ENCODE assay signal across 18 cellular contexts in genomic region chr4:31998807-31999206, GRCh38.
DNase-seq lines count a peak whose midpoint lies in the region; ATAC-seq, FAIRE-seq and TF ChIP-seq lines count a peak whose summit lies in the region.
"Had no signal": no experiment of that assay in that cellular context is flagged by ENCODE, and none has a peak within 500 bp of the region (broad histone marks: within the 10 kb centered on the region; RNA-seq: fewer than 3 reads in every experiment).

No MANE protein-coding gene starts in this region.

- intact Hi-C loops in IMR-90 (cut with micrococcal nuclease), result no loop called here
- intact Hi-C loops in breast epithelium (cut with DNase I; ENCODE audit: low total_unique reads), result no loop called here
- intact Hi-C loops in head of caudate nucleus (cut with DNase I), result no loop called here

- no peak overlapping the region for H3K14ac ChIP-seq in IMR-90 (replicated peaks; ENCODE audit: low read depth, low read length)
- no peak overlapping the region for H3K14ac ChIP-seq in H1 (ENCODE audit: insufficient read length)

- H2AFZ ChIP-seq in IMR-90 (replicated peaks; ENCODE audit: low read length, poor library complexity), result no peak overlapping the region
- no peak overlapping the region for H2AFZ ChIP-seq in OCI-LY3 (ENCODE audit: low read depth, low read length)
- 0 out of 2 replicates have a peak overlapping the region, but pooled peaks have one; percentile 30 for H2AFZ ChIP-seq in H1 (ENCODE audit: low read length)

- no peaks in the 10 kb centered on the region; the same call in 1 of the 2 replicates for H3K23me2 ChIP-seq in H1 (ENCODE audit: low read depth, low read length)

- WGBS in IMR-90 (ENCODE audit: extremely low coverage in 2 of 2, insufficient read length in 1 of 2), 2 experiments, result no CpG with 5 or more reads among the region's 2 CpGs
- WGBS in H1 (ENCODE audit: extremely low coverage in 1 of 2, insufficient coverage in 1 of 2, insufficient read length in 1 of 2, insufficient replicate concordance in 2 of 2, low coverage in 1 of 2, low lambda C conversion rate in 2 of 2, missing lambda C conversion rate in 1 of 2), 2 experiments, result 82% methylated on average over 2 of the region's 2 CpGs; no CpG with 5 or more reads in 1 of the 2 experiments

- H3K4ac ChIP-seq in IMR-90 (ENCODE audit: low read depth, low read length) (no peak overlapping the region), H1 (replicated peaks; ENCODE audit: insufficient read length, low read depth, low read length) (no peak overlapping the region)

- H4K5ac ChIP-seq in IMR-90 (ENCODE audit: low read depth, low read length) (no peak overlapping the region), H1 (ENCODE audit: insufficient read length, low read depth, low read length) (no peak overlapping the region)

- H2AK9ac ChIP-seq in IMR-90 (replicated peaks; ENCODE audit: low read depth, low read length, poor library complexity), result no peak overlapping the region

- no peak overlapping the region for H2AK5ac ChIP-seq in IMR-90 (ENCODE audit: low read depth, low read length)
- no peak overlapping the region for H2AK5ac ChIP-seq in H1 (ENCODE audit: low read depth, low read length)

- no peak for TF ChIP-seq POLR2A in IMR-90 (IDR thresholded peaks at IDR 0.05; ENCODE audit: low read depth, low read length)
- TF ChIP-seq POLR2A in H1 (IDR thresholded peaks at IDR 0.05; ENCODE audit: control extremely low read depth in 1 of 2, low read depth in 2 of 2, low read length in 2 of 2), result no peak
- no peak for TF ChIP-seq POLR2A in breast epithelium (IDR thresholded peaks at IDR 0.05)

- H3K9me3 ChIP-seq in ES-I3 (ENCODE audit: control insufficient read depth, insufficient read depth, low read length) (no peaks in the 10 kb centered on the region), IMR-90 (ENCODE audit: control insufficient read depth, insufficient read depth, low read length) (peaks cover 9% of the 10 kb centered on the region), OCI-LY3 (ENCODE audit: insufficient read depth, low read length) (no peaks in the 10 kb centered on the region), H1 (ENCODE audit: insufficient read depth in 2 of 2, low read depth in 1 of 2, low read length in 1 of 2) (no peaks in the 10 kb centered on the region), breast epithelium (no peaks in the 10 kb centered on the region)
- H3K9me3 ChIP-seq: HAP-1 had no signal

- no peaks in the 10 kb centered on the region for H3K27me3 ChIP-seq in IMR-90 (ENCODE audit: control insufficient read depth, insufficient read depth, low read length)
- H3K27me3 ChIP-seq in OCI-LY3 (ENCODE audit: low read depth, low read length), result no peaks in the 10 kb centered on the region
- H3K27me3 ChIP-seq in H1 (replicated peaks in 1 of 4; ENCODE audit: control insufficient read depth in 3 of 4, extremely low read depth in 1 of 4, insufficient read depth in 3 of 4, low read length in 3 of 4), result no peaks in the 10 kb centered on the region
- no peaks in the 10 kb centered on the region for H3K27me3 ChIP-seq in breast epithelium

- no peak overlapping the region for H3K18ac ChIP-seq in IMR-90 (ENCODE audit: low read depth, low read length)
- H3K18ac ChIP-seq in H1 (ENCODE audit: extremely low read depth, low read length), result no peak overlapping the region

- H3K56ac ChIP-seq in IMR-90 (ENCODE audit: extremely low read depth, insufficient read depth, low read length) (no peak overlapping the region), H1 (replicated peaks; ENCODE audit: insufficient read length, low read depth, low read length) (no peak overlapping the region)

- H3K4me3 ChIP-seq in IMR-90 (ENCODE audit: insufficient read depth, low read depth, low read length) (no peak overlapping the region), OCI-LY3 (ENCODE audit: low read length) (peak overlapping the region; percentile 84), H1 (ENCODE audit: extremely low read depth in 1 of 4, insufficient read depth in 2 of 4, low read depth in 3 of 4, low read length in 4 of 4) (no peak overlapping the region), breast epithelium (no peak overlapping the region)
- H3K4me3 ChIP-seq: HAP-1 had no signal

- H3K27ac ChIP-seq in IMR-90 (ENCODE audit: insufficient read depth, low read length), result no peak overlapping the region
- no peak overlapping the region for H3K27ac ChIP-seq in OCI-LY3 (ENCODE audit: low read length)
- no peak overlapping the region for H3K27ac ChIP-seq in H1 (ENCODE audit: low read depth, low read length)
- no peak overlapping the region for H3K27ac ChIP-seq in breast epithelium

- H3K36me3 ChIP-seq in ES-I3 (ENCODE audit: insufficient read depth, low read length) (no peaks in the 10 kb centered on the region; the same call in 1 of the 2 replicates), IMR-90 (ENCODE audit: control insufficient read depth, insufficient read depth, low read length) (no peaks in the 10 kb centered on the region), OCI-LY3 (replicated peaks; ENCODE audit: low read depth, low read length) (no peaks in the 10 kb centered on the region), H1 (ENCODE audit: control insufficient read depth in 2 of 4, insufficient read depth in 4 of 4, low read length in 3 of 4) (no peaks in the 10 kb centered on the region), breast epithelium (peaks cover 4% of the 10 kb centered on the region)
- H3K36me3 ChIP-seq: HAP-1 had no signal

- no peak for TF ChIP-seq EP300 in H1 (IDR thresholded peaks at IDR 0.05; ENCODE audit: borderline replicate concordance in 1 of 2, low read depth in 2 of 2, low read length in 2 of 2)

- dilution Hi-C loops in IMR-90 (cut with HindIII; ENCODE audit: low sequenced_read_pairs, unreplicated experiment), result no loop called here

- ATAC-seq in IMR-90 (ENCODE audit: low read depth), result no peak
- ATAC-seq: T-cell had no signal

- H3K4me2 ChIP-seq in IMR-90 (ENCODE audit: low read depth, low read length) (no peak overlapping the region), OCI-LY3 (ENCODE audit: low read length) (peak overlapping the region; percentile 41), H1 (ENCODE audit: insufficient read depth in 1 of 2, low read depth in 2 of 2, low read length in 2 of 2) (no peak overlapping the region)

- H2BK20ac ChIP-seq in IMR-90 (ENCODE audit: low read depth, low read length), result no peak overlapping the region
- H2BK20ac ChIP-seq in H1 (ENCODE audit: low read length), result no peak overlapping the region

- DNase-seq in IMR-90, result no peak
- DNase-seq in H1 (ENCODE audit: low read depth in 1 of 2, low spot score in 2 of 2), result no peak
- no peak for DNase-seq in breast epithelium (ENCODE audit: low spot score in 2 of 2)
- DNase-seq in head of caudate nucleus, result no peak
- no peak for DNase-seq in NCI-H446 treated with DMSO at 0.1 percent for 48 hours (lab: John Stamatoyannopoulos, UW)
- DNase-seq: ACHN; CD4-positive, CD25-positive, alpha-beta regulatory T cell; DND-41; GF-D8; KBM-7; NCI-H1417; NCI-H345; NCI-H69; T-cell had no signal

- TF ChIP-seq RAD21 in IMR-90 (IDR thresholded peaks at IDR 0.05; ENCODE audit: low read length) (no peak), H1 (IDR thresholded peaks at IDR 0.05 in 1 of 2, conservative IDR thresholded peaks at IDR 0.05 in 1 of 2; ENCODE audit: low read depth in 2 of 2, low read length in 2 of 2) (no peak)

- FAIRE-seq in H1 (lab: Jason Lieb, UNC), result no peak
- FAIRE-seq: GM19239 had no signal

- CTCF ChIA-PET in IMR-90 (lab: Yijun Ruan, JAX), result interaction anchor here (0.6 kb wide), 1 partner anchor 118 kb away, joined by 3 read pairs; no protein-coding TSS in a partner anchor
- CTCF ChIA-PET in H1 (lab: Charles Lee; ENCODE audit: partially characterized antibody), result no interaction called here

- in situ Hi-C loops in IMR-90 (cut with MboI; ENCODE audit: low sequenced_read_pairs), result no loop called here

- H2BK5ac ChIP-seq in IMR-90 (ENCODE audit: low read depth, low read length, poor library complexity, severe bottlenecking) (peak overlapping the region; percentile 26), H1 (ENCODE audit: low read depth, low read length) (no peak overlapping the region)

- H2BK15ac ChIP-seq in IMR-90 (ENCODE audit: low read depth, low read length), result no peak overlapping the region
- H2BK15ac ChIP-seq in H1 (ENCODE audit: low read length), result no peak overlapping the region

- BruUV-seq in IMR-90 (replicated peaks; lab: Mats Ljungman, UMichigan), result no TSS peak

- POLR2A ChIA-PET in IMR-90 (lab: Charles Lee; ENCODE audit: unreplicated experiment), result no interaction called here
- POLR2A ChIA-PET in H1 (lab: Charles Lee; ENCODE audit: partially characterized antibody), result no interaction called here

- no peak overlapping the region for H4K8ac ChIP-seq in IMR-90 (ENCODE audit: low read depth in 2 of 2, low read length in 2 of 2)
- H4K8ac ChIP-seq in H1 (ENCODE audit: extremely low read depth, insufficient read depth, low read length), result no peak overlapping the region

- H3K4me1 ChIP-seq in ES-I3 (ENCODE audit: insufficient read depth, low read length) (peaks cover 29% of the 10 kb centered on the region), IMR-90 (ENCODE audit: control insufficient read depth, insufficient read depth, low read length) (no peaks in the 10 kb centered on the region), OCI-LY3 (ENCODE audit: low read length) (no peaks in the 10 kb centered on the region), H1 (replicated peaks in 1 of 4; ENCODE audit: control insufficient read depth in 3 of 4, insufficient read depth in 4 of 4, low read length in 3 of 4) (peaks cover 0 to 16% (median 2%) of the 10 kb centered on the region in 4 experiments; a peak in 5 of 7 replicates), breast epithelium (no peaks in the 10 kb centered on the region)
- H3K4me1 ChIP-seq: HAP-1 had no signal

- H3K23ac ChIP-seq in IMR-90 (ENCODE audit: low read depth, low read length) (no peak overlapping the region), H1 (ENCODE audit: insufficient read length) (no peak overlapping the region)

- H3K79me1 ChIP-seq in IMR-90 (ENCODE audit: low read depth in 1 of 2, low read length in 2 of 2) (no peaks in the 10 kb centered on the region), H1 (ENCODE audit: low read depth, low read length) (no peaks in the 10 kb centered on the region)

- no peaks in the 10 kb centered on the region for H3K9me1 ChIP-seq in IMR-90 (ENCODE audit: insufficient read depth, low read length)

- H4K91ac ChIP-seq in IMR-90 (ENCODE audit: insufficient read depth, low read depth, low read length) (no peak overlapping the region), H1 (replicated peaks; ENCODE audit: insufficient read length, low read length) (no peak overlapping the region)

- H2BK12ac ChIP-seq in H1 (ENCODE audit: low read depth, low read length), result no peak overlapping the region

- H3K79me2 ChIP-seq in OCI-LY3 (ENCODE audit: low read length), result peaks cover 57% of the 10 kb centered on the region
- H3K79me2 ChIP-seq in H1 (ENCODE audit: control insufficient read depth in 1 of 2, insufficient read depth in 2 of 2, low read length in 2 of 2), result no peaks in the 10 kb centered on the region

- H4K20me1 ChIP-seq in IMR-90 (ENCODE audit: insufficient read depth, low read length) (no peaks in the 10 kb centered on the region), OCI-LY3 (ENCODE audit: insufficient read depth, low read length) (peaks cover 16% of the 10 kb centered on the region; the same call in 1 of the 2 replicates), H1 (replicated peaks in 1 of 2; ENCODE audit: control insufficient read depth in 1 of 2, insufficient read depth in 2 of 2, low read length in 2 of 2) (no peaks in the 10 kb centered on the region)

- H2BK120ac ChIP-seq in IMR-90 (ENCODE audit: low read depth, low read length), result no peak overlapping the region
- no peak overlapping the region for H2BK120ac ChIP-seq in H1 (replicated peaks; ENCODE audit: low read depth, low read length)

- TF ChIP-seq CTCF in IMR-90 (conservative IDR thresholded peaks at IDR 0.05; ENCODE audit: low read depth, low read length) (no peak), OCI-LY3 (IDR thresholded peaks at IDR 0.05; ENCODE audit: low read depth, low read length) (no peak), H1 (IDR thresholded peaks at IDR 0.05; ENCODE audit: control extremely low read depth in 1 of 3, insufficient read depth in 1 of 3, low read depth in 1 of 3, low read length in 3 of 3) (no peak), breast epithelium (IDR thresholded peaks at IDR 0.05) (no peak)

- H3K9ac ChIP-seq in ES-I3 (ENCODE audit: low read depth, low read length) (peak overlapping the region; percentile 79), IMR-90 (ENCODE audit: low read depth, low read length) (no peak overlapping the region), OCI-LY3 (ENCODE audit: low read length) (peak overlapping the region; percentile 77), H1 (replicated peaks in 1 of 4; ENCODE audit: extremely low read depth in 1 of 4, low read depth in 3 of 4, low read length in 3 of 4) (no peak overlapping the region)

Comparison
In these comparisons a context has a peak if more than half of its experiments do, and no peak if none do; other contexts are left out.
1. H3K9ac ChIP-seq: peak in ES-I3 (single experiment) and OCI-LY3 (single experiment); none in IMR-90 (single experiment) and H1 (0 of 4).